ENCODE assay signal across 17 cellular contexts in the genomic region with DNA sequence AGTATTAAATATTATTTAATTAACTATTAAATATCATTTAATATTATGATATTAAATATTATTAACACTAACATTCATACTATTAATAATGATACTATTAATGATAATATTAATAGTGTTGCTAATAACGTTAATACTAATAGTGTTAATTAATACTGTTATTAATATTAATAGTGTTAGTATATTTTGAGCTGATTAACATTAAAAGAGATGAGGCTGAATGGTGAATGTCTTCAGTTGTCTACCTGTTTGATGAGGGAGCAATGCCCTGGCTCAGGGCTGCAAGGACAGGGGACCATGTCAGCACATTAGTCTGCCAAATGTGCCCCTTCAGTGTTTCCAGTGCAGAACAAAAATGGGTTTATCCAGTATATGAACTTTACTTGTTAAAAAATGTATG.
DNase-seq lines count a peak whose midpoint lies in the region; ATAC-seq, FAIRE-seq and TF ChIP-seq lines count a peak whose summit lies in the region.
"Had no signal": no experiment of that assay in that cellular context is flagged by ENCODE, and none has a peak within 500 bp of the region (broad histone marks: within the 10 kb centered on the region; RNA-seq: fewer than 3 reads in every experiment).

No MANE protein-coding gene starts in this region.

- H3K27ac ChIP-seq in GM23338 (ENCODE audit: low read depth): no peak overlapping the region
- H3K27ac ChIP-seq in SU-DHL-6 (ENCODE audit: low read depth, low read length): no peak overlapping the region
- no peak overlapping the region for H3K27ac ChIP-seq in suprapubic skin

- H3K4me2 ChIP-seq in GM23338: no peak overlapping the region
- no peak overlapping the region for H3K4me2 ChIP-seq in SU-DHL-6 (ENCODE audit: low read depth, low read length, poor library complexity, severe bottlenecking)

- 100% methylated on average over 1 of the region's 1 CpG for WGBS in suprapubic skin

- H4K20me1 ChIP-seq in GM23338 (replicated peaks; ENCODE audit: insufficient read depth) (no peaks in the 10 kb centered on the region), SU-DHL-6 (ENCODE audit: low read depth, low read length) (no peaks in the 10 kb centered on the region)

- TF ChIP-seq POLR2A in suprapubic skin (IDR thresholded peaks at IDR 0.05): no peak

- H3K27me3 ChIP-seq in GM23338 (ENCODE audit: insufficient read depth): no peaks in the 10 kb centered on the region
- no peaks in the 10 kb centered on the region for H3K27me3 ChIP-seq in SU-DHL-6 (ENCODE audit: low read length)
- no peaks in the 10 kb centered on the region for H3K27me3 ChIP-seq in suprapubic skin

- CTCF ChIA-PET in activated CD4-positive, alpha-beta T cell treated with anti-CD3 and anti-CD28 coated beads for 36 hours (lab: Charles Lee): no interaction called here

- peak; percentile 26 for ATAC-seq in activated CD4-positive, alpha-beta T cell treated with anti-CD3 and anti-CD28 coated beads for 36 hours
- ATAC-seq in GM23338: no peak
- ATAC-seq: GM12878 had no signal

- no peaks in the 10 kb centered on the region for H3K36me3 ChIP-seq in GM23338 (ENCODE audit: insufficient read depth)
- no peaks in the 10 kb centered on the region for H3K36me3 ChIP-seq in SU-DHL-6 (ENCODE audit: low read length)
- no peaks in the 10 kb centered on the region for H3K36me3 ChIP-seq in suprapubic skin
- H3K36me3 ChIP-seq: HAP-1 had no signal

- H3K9me3 Mint-ChIP-seq in activated CD4-positive, alpha-beta T cell treated with anti-CD3 and anti-CD28 coated beads for 36 hours (ENCODE audit: low read depth): no peaks in the 10 kb centered on the region
- H3K9me3 Mint-ChIP-seq in GM23338: peaks cover 13% of the 10 kb centered on the region; the same call in 1 of the 3 replicates

- peaks cover 5% of the 10 kb centered on the region; the same call in 1 of the 2 replicates for H3K9me3 ChIP-seq in SU-DHL-6 (ENCODE audit: insufficient read depth, low read length)
- no peaks in the 10 kb centered on the region for H3K9me3 ChIP-seq in suprapubic skin
- H3K9me3 ChIP-seq: HAP-1 had no signal

- H3K9me2 ChIP-seq in GM23338 (ENCODE audit: insufficient read depth) (0 out of 2 replicates have a peak, but pooled peaks cover 4% of the 10 kb centered on the region), SU-DHL-6 (replicated peaks; ENCODE audit: insufficient read depth, low read length) (no peaks in the 10 kb centered on the region)

- H3K27ac Mint-ChIP-seq in activated CD4-positive, alpha-beta T cell treated with anti-CD3 and anti-CD28 coated beads for 36 hours: no peak overlapping the region
- H3K27ac Mint-ChIP-seq in GM23338: no peak overlapping the region
- H3K27ac Mint-ChIP-seq: CD4-positive, alpha-beta T cell; HFFc6 had no signal

- intact Hi-C loops in activated CD4-positive, alpha-beta T cell treated with anti-CD3 and anti-CD28 coated beads for 36 hours (cut with DNase I, micrococcal nuclease): no loop called here

- peaks cover 4% of the 10 kb centered on the region for H3K27me3 Mint-ChIP-seq in activated CD4-positive, alpha-beta T cell treated with anti-CD3 and anti-CD28 coated beads for 36 hours
- peaks cover 3% of the 10 kb centered on the region for H3K27me3 Mint-ChIP-seq in GM23338 (ENCODE audit: insufficient read depth, low read depth, poor library complexity)
- H3K27me3 Mint-ChIP-seq: CD4-positive, alpha-beta T cell had no signal

- H3K4me1 Mint-ChIP-seq in activated CD4-positive, alpha-beta T cell treated with anti-CD3 and anti-CD28 coated beads for 36 hours: no peaks in the 10 kb centered on the region
- H3K4me1 Mint-ChIP-seq in GM23338: no peaks in the 10 kb centered on the region; the same call in 2 of the 3 replicates
- H3K4me1 Mint-ChIP-seq: B cell had no signal

- TF ChIP-seq CTCF in GM23338 (conservative IDR thresholded peaks at IDR 0.05; ENCODE audit: low read depth in 2 of 2) (no peak), SU-DHL-6 (IDR thresholded peaks at IDR 0.05; ENCODE audit: insufficient read depth, low read length, poor library complexity, severe bottlenecking) (no peak), suprapubic skin (IDR thresholded peaks at IDR 0.05) (no peak)

- H3K4me3 Mint-ChIP-seq in activated CD4-positive, alpha-beta T cell treated with anti-CD3 and anti-CD28 coated beads for 36 hours: no peak overlapping the region
- H3K4me3 Mint-ChIP-seq in GM23338: no peak overlapping the region
- H3K4me3 Mint-ChIP-seq: B cell; CD4-positive, alpha-beta T cell; HFFc6 had no signal

- FAIRE-seq in islet of Langerhans (lab: Jason Lieb, UNC): peak; percentile 38
- FAIRE-seq: GM12878, GM18507 had no signal

- H2AFZ ChIP-seq in GM23338 (peak overlapping the region; percentile 57), SU-DHL-6 (ENCODE audit: low read depth, low read length, severe bottlenecking) (peak overlapping the region; percentile 45)

- no peaks in the 10 kb centered on the region for H3K36me3 Mint-ChIP-seq in activated CD4-positive, alpha-beta T cell treated with anti-CD3 and anti-CD28 coated beads for 36 hours (ENCODE audit: low read depth)
- no peaks in the 10 kb centered on the region for H3K36me3 Mint-ChIP-seq in GM23338 (ENCODE audit: low read depth)

- no peaks in the 10 kb centered on the region for H3F3A ChIP-seq in GM23338 (replicated peaks; ENCODE audit: low read depth)
- H3F3A ChIP-seq in SU-DHL-6 (ENCODE audit: insufficient read depth): no peaks in the 10 kb centered on the region

- no peak for DNase-seq in activated CD4-positive, alpha-beta T cell treated with anti-CD3 and anti-CD28 coated beads for 36 hours
- DNase-seq in activated CD4-positive, alpha-beta T cell treated with anti-CD3 and anti-CD28 coated beads, Interleukin-2, amount 50 U/mL, for 1 hour: no peak
- DNase-seq in GM23338 (ENCODE audit: low spot score): no peak
- no peak for DNase-seq in midbrain (lab: John Stamatoyannopoulos, UW)
- no peak for DNase-seq in suprapubic skin (ENCODE audit: low spot score in 2 of 2)
- no peak for DNase-seq in GM03348 (ENCODE audit: low spot score)
- DNase-seq: C1 segment of cervical spinal cord; Calu3; CD4-positive, alpha-beta T cell; DMS 273 treated with DMSO at 0.1 percent for 48 hours; HFFc6 had no signal

- H3K4me1 ChIP-seq in GM23338 (ENCODE audit: insufficient read depth): no peaks in the 10 kb centered on the region
- no peaks in the 10 kb centered on the region for H3K4me1 ChIP-seq in suprapubic skin

- H3K9ac ChIP-seq in SU-DHL-6 (ENCODE audit: low read length): no peak overlapping the region

- POLR2A ChIA-PET in activated CD4-positive, alpha-beta T cell treated with anti-CD3 and anti-CD28 coated beads for 36 hours (lab: Charles Lee): no interaction called here

- H3K4me3 ChIP-seq in GM23338 (no peak overlapping the region), SU-DHL-6 (ENCODE audit: insufficient read depth, low read length, poor library complexity, severe bottlenecking) (no peak overlapping the region), suprapubic skin (no peak overlapping the region)
- H3K4me3 ChIP-seq: GM12878, HAP-1 had no signal

- H3K79me2 ChIP-seq in GM23338 (replicated peaks; ENCODE audit: insufficient read depth) (no peaks in the 10 kb centered on the region), SU-DHL-6 (ENCODE audit: insufficient read depth, low read length) (no peaks in the 10 kb centered on the region)

- TF ChIP-seq EP300 in suprapubic skin (IDR thresholded peaks at IDR 0.05): no peak

TF ChIP-seq in GM23338, 12 proteins besides CTCF, POLR2A, EP300 and RAD21 (continues in another document):
- no peak for TF ChIP-seq ZNF331 (CRISPR knock-in tag; IDR thresholded peaks at IDR 0.05; ENCODE audit: low read depth)
- no peak for TF ChIP-seq ZNF114 (CRISPR knock-in tag; IDR thresholded peaks at IDR 0.05)
